In genomic region chr6:31083742-31084354, GRCh38 we compare ENCODE assay signal across 9 cellular contexts. TPM values are rescaled to one million over a fixed set of nuclear protein-coding genes. Genes with fewer than 3 reads are reported as not detected.
A peak's percentile ranks its signal among the peaks of the same experiment; 100 is the strongest.
DNase-seq lines count a peak whose midpoint lies in the region; ATAC-seq and TF ChIP-seq lines count a peak whose summit lies in the region.
"Had no signal": no experiment of that assay in that cellular context is flagged by ENCODE, and none has a peak within 500 bp of the region (broad histone marks: within the 10 kb centered on the region; RNA-seq: fewer than 3 reads in every experiment).

No MANE protein-coding gene starts in this region.

- peak; percentile 48 to 57 for DNase-seq in Kasumi-1 (lab: John Stamatoyannopoulos, UW)
- peak; percentile 16 to 38 for DNase-seq in activated CD4-positive, alpha-beta T cell treated with anti-CD3 and anti-CD28 coated beads for 4 hours
- DNase-seq in fibroblast of gingiva (ENCODE audit: low read depth): peak; percentile 44
- peak in 1 of 2 donors; percentile 31 for DNase-seq in gastrocnemius medialis
- DNase-seq in effector CD4-positive, alpha-beta T cell: no peak
- DNase-seq in coronary artery (ENCODE audit: low spot score): no peak

- H3K4me3 ChIP-seq in DOHH2 (ENCODE audit: low read length) (no peak overlapping the region), gastrocnemius medialis (no peak overlapping the region), coronary artery (no peak overlapping the region)

- TF ChIP-seq POLR2A in gastrocnemius medialis (IDR thresholded peaks at IDR 0.05): no peak

- peak; percentile 47 for TF ChIP-seq CTCF in DOHH2 (IDR thresholded peaks at IDR 0.05; ENCODE audit: low read depth, low read length, poor library complexity, severe bottlenecking)
- peak in 1 of 5 experiments; percentile 28 for TF ChIP-seq CTCF in gastrocnemius medialis (IDR thresholded peaks at IDR 0.05 in 4 of 5, conservative IDR thresholded peaks at IDR 0.05 in 1 of 5)
- TF ChIP-seq CTCF in coronary artery (IDR thresholded peaks at IDR 0.05): no peak

- H3K36me3 ChIP-seq in DOHH2 (ENCODE audit: control insufficient read depth, low read length) (no peaks in the 10 kb centered on the region), gastrocnemius medialis (no peaks in the 10 kb centered on the region)
- H3K36me3 ChIP-seq: neutrophil had no signal

- no peaks in the 10 kb centered on the region for H3F3A ChIP-seq in DOHH2 (ENCODE audit: control insufficient read depth, insufficient read depth)

- peaks cover 28% of the 10 kb centered on the region for H3K27me3 ChIP-seq in DOHH2 (ENCODE audit: control insufficient read depth, low read length)
- H3K27me3 ChIP-seq in gastrocnemius medialis: no peaks in the 10 kb centered on the region

- no peak overlapping the region for H3K4me2 ChIP-seq in DOHH2 (ENCODE audit: low read length)

- H3K4me1 ChIP-seq in DOHH2 (ENCODE audit: control insufficient read depth, low read length) (peaks cover 5% of the 10 kb centered on the region; the same call in 1 of the 2 replicates), gastrocnemius medialis (peaks cover 12 to 15% of the 10 kb centered on the region in 2 donors)

- intact Hi-C loops in gastrocnemius medialis (cut with DNase I; ENCODE audit: low total_unique reads): loop anchor here (1.0 kb wide), 1 partner anchor 169 kb away; no protein-coding TSS in a partner anchor

- in situ Hi-C loops in gastrocnemius medialis (cut with MboI; ENCODE audit: low sequenced_read_pairs in 4 of 4): loop anchor here in 2 of 4 donors (5.0 to 25.0 kb wide), 4 partner anchors 257 to 547 kb away; partner anchors contain the start of gene DHX16 (in 1 of the 2)

- no peaks in the 10 kb centered on the region for H3K9me3 ChIP-seq in DOHH2 (ENCODE audit: control insufficient read depth, insufficient read depth, low read length)
- H3K9me3 ChIP-seq in gastrocnemius medialis: no peaks in the 10 kb centered on the region
- H3K9me3 ChIP-seq: neutrophil had no signal

- H3K79me2 ChIP-seq in DOHH2 (ENCODE audit: control insufficient read depth, low read length): no peaks in the 10 kb centered on the region

- H3K9me2 ChIP-seq in DOHH2 (replicated peaks; ENCODE audit: control insufficient read depth, low read length): no peaks in the 10 kb centered on the region

- H3K27ac ChIP-seq in DOHH2 (ENCODE audit: low read depth, low read length) (no peak overlapping the region), gastrocnemius medialis (no peak overlapping the region), coronary artery (peak overlapping the region in 1 of 2 donors; percentile 56)
- H3K27ac ChIP-seq: neutrophil had no signal

- ATAC-seq in gastrocnemius medialis: peak; percentile 25 to 36
- ATAC-seq in GM19328 (IDR thresholded peaks at IDR 0.05; ENCODE audit: unreplicated experiment): no peak

- no peaks in the 10 kb centered on the region for H4K20me1 ChIP-seq in DOHH2 (ENCODE audit: control insufficient read depth, insufficient read depth, low read depth, low read length)

RNA-seq across cellular contexts. Expression of gene C6orf15, which starts 28.5 kb away (rescaled TPM):
- total RNA-seq in gastrocnemius medialis: not detected

RNA-seq across cellular contexts. Expression of gene PSORS1C1, which starts 30.8 kb away (rescaled TPM):
- not detected for total RNA-seq in gastrocnemius medialis

RNA-seq across cellular contexts. Expression of gene CDSN, which starts 36.4 kb away (rescaled TPM):
- total RNA-seq in gastrocnemius medialis: not detected

RNA-seq across cellular contexts. Expression of gene PSORS1C2, which starts 55.0 kb away (rescaled TPM):
- total RNA-seq in gastrocnemius medialis: not detected

Comparison
In these comparisons a context has a peak if more than half of its experiments do, and no peak if none do; other contexts are left out.
1. DNase-seq: peak in Kasumi-1 (2 of 2), activated CD4-positive, alpha-beta T cell treated with anti-CD3 and anti-CD28 coated beads for 4 hours (2 of 2) and fibroblast of gingiva (single experiment); none in effector CD4-positive, alpha-beta T cell (single experiment) and coronary artery (single experiment).